In genomic region chr22:50672471-50673230, GRCh38 we compare ENCODE assay signal across 8 cellular contexts. TPM values are rescaled to one million over a fixed set of nuclear protein-coding genes. Genes with fewer than 3 reads are reported as not detected.
A peak's percentile ranks its signal among the peaks of the same experiment; 100 is the strongest.
DNase-seq lines count a peak whose midpoint lies in the region; ATAC-seq and TF ChIP-seq lines count a peak whose summit lies in the region.

TSS of gene SHANK3 (plus strand) at chr22:50672823.

- intact Hi-C loops in CD14-positive monocyte (cut with micrococcal nuclease), result no loop called here
- intact Hi-C loops in Right ventricle myocardium inferior (cut with DNase I), result loop anchor here (2.0 kb wide), 1 partner anchor 52 kb away; no protein-coding TSS in a partner anchor

- H3K9me3 Mint-ChIP-seq in CD14-positive monocyte (peaks cover 0 to 13% (median 8%) of the 10 kb centered on the region in 7 donors), osteocyte (ENCODE audit: unreplicated experiment) (no peaks in the 10 kb centered on the region)

- H3K4me3 Mint-ChIP-seq in CD14-positive monocyte (peak within 1 kb of the TSS; percentile 31 to 78), T-helper 17 cell (peak within 1 kb of the TSS; percentile 87), osteocyte (ENCODE audit: unreplicated experiment) (peak within 1 kb of the TSS; percentile 63)

- H3K9me3 ChIP-seq in T-helper 17 cell (ENCODE audit: control insufficient read depth, low read length, poor library complexity, severe bottlenecking), result no peaks in the 10 kb centered on the region

- TF ChIP-seq CTCF in CD14-positive monocyte (IDR thresholded peaks at IDR 0.05) (no peak), osteocyte (IDR thresholded peaks at IDR 0.05) (no peak)

- ATAC-seq in T-helper 17 cell (no peak), Right ventricle myocardium inferior (peak; percentile 63), GM21390 (IDR thresholded peaks at IDR 0.05; ENCODE audit: unreplicated experiment) (no peak), HG02571 (IDR thresholded peaks at IDR 0.05; ENCODE audit: unreplicated experiment) (no peak)

- peaks cover 13% of the 10 kb centered on the region for H3K4me1 Mint-ChIP-seq in CD14-positive monocyte
- H3K4me1 Mint-ChIP-seq in T-helper 17 cell, result peaks cover 28% of the 10 kb centered on the region
- H3K4me1 Mint-ChIP-seq in osteocyte (ENCODE audit: unreplicated experiment), result peaks cover 11% of the 10 kb centered on the region

- H3K27ac Mint-ChIP-seq in CD14-positive monocyte (peak within 1 kb of the TSS in 1 of 7 donors; percentile 29), T-helper 17 cell (no peak within 1 kb of the TSS), osteocyte (ENCODE audit: unreplicated experiment) (no peak within 1 kb of the TSS)

- peaks cover 51 to 65% (median 58%) of the 10 kb centered on the region in 3 donors for H3K27me3 Mint-ChIP-seq in CD14-positive monocyte (ENCODE audit: low read depth in 3 of 3)
- H3K27me3 Mint-ChIP-seq in T-helper 17 cell, result peaks cover 52% of the 10 kb centered on the region
- peaks cover 43% of the 10 kb centered on the region for H3K27me3 Mint-ChIP-seq in osteocyte (ENCODE audit: unreplicated experiment)

- H3K36me3 Mint-ChIP-seq in CD14-positive monocyte (peaks cover 0 to 6% of the 10 kb centered on the region in 2 donors), T-helper 17 cell (ENCODE audit: low read depth) (peaks cover 14% of the 10 kb centered on the region), osteocyte (ENCODE audit: unreplicated experiment) (no peaks in the 10 kb centered on the region)

- DNase-seq in CD14-positive monocyte (ENCODE audit: low spot score) (no peak), T-helper 17 cell (no peak), Right ventricle myocardium inferior (ENCODE audit: missing footprints) (no peak), osteocyte (ENCODE audit: extremely low spot score, unreplicated experiment) (no peak), NCI-H2081 (lab: John Stamatoyannopoulos, UW) (no peak), COLO829 (ENCODE audit: low spot score) (no peak)

RNA-seq across cellular contexts. Expression of gene SHANK3, which starts in this region (rescaled TPM):
- not detected for polyA plus RNA-seq in CD14-positive monocyte
- total RNA-seq in T-helper 17 cell (under 1 TPM in 1 of 2 donors, not detected in 1; 0.07 TPM), Right ventricle myocardium inferior (22.2 TPM), osteocyte (4.7 and 4.8 TPM in 2 replicates)
